Comparison of ENCODE assay signal across 1 cellular context in the genomic region with DNA sequence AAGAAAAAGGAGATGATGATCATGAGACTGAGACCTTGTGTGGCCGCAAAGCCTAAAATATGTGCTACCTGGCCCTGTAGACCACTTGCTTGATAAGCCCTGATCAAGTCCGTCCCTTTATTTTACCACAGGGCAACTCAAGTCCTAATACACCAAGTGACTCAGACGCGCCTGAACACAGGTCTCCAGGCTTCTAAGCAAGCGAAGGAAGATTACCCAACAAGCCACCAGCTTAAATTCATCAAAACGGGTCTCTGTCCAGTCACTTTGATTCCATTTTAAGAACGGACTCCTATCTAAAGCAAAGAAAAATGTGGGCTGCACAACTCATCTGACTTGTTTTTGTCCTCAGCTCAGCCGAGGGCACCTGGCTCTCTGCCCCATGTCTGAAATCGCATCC.
TF ChIP-seq lines count a peak whose summit lies in the region.

No MANE protein-coding gene starts in this region.

TF ChIP-seq in endothelial cell of umbilical vein, 7 proteins besides CTCF, POLR2A, EP300 and RAD21:
- TF ChIP-seq, protein P1, sequence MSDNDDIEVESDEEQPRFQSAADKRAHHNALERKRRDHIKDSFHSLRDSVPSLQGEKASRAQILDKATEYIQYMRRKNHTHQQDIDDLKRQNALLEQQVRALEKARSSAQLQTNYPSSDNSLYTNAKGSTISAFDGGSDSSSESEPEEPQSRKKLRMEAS (IDR thresholded peaks at IDR 0.05; ENCODE audit: insufficient read depth, insufficient read length) = no peak
- TF ChIP-seq POLR2AphosphoS5 (IDR thresholded peaks at IDR 0.05; ENCODE audit: insufficient read depth, low read depth, low read length) (no peak), FOS (IDR thresholded peaks at IDR 0.05; ENCODE audit: borderline replicate concordance, insufficient read depth, low read length) (no peak)
